In the genomic region with DNA sequence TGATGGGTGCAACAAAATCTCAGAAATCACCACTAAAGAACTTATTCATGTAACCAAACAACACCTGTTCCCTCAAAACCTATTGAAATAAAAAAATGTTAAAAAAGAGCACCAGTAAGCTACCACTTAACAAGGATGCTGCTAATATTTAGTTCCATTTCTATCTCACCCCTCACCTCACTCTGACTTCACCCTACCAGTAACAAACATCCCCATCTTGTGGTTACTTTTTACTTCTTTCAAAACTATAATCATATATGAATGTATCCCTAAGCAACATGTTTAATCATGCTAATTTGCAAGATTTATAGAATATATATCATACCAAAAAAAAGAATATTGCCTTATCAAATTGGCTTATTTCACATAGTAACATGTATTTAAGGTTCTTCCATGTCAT, we compare ENCODE assay signal across 20 cellular contexts.
"Had no signal": no experiment of that assay in that cellular context is flagged by ENCODE, and none has a peak within 500 bp of the region (broad histone marks: within the 10 kb centered on the region; RNA-seq: fewer than 3 reads in every experiment).

No MANE protein-coding gene starts in this region.

- H3K27me3 ChIP-seq: adrenal gland, ascending aorta, brain microvascular endothelial cell, dorsolateral prefrontal cortex, esophagus muscularis mucosa, neural progenitor cell, right lobe of liver, testis, uterus had no signal

- ATAC-seq: lower lobe of right lung; right lobe of liver; stimulated activated memory B cell treated with anti-CD40 and anti-IgM and Interleukin-4, amounts not matched to agents 10 μg/mL and 1 μg/mL and 100 μg/mL, for 72 hours had no signal

- H3K9me3 ChIP-seq: adrenal gland, ascending aorta, esophagus muscularis mucosa, lower lobe of right lung, right lobe of liver, testis, uterus had no signal

- H3K4me2 ChIP-seq: neural progenitor cell, smooth muscle cell had no signal

- H3K9ac ChIP-seq: neural progenitor cell had no signal

- H3K4me3 ChIP-seq: adrenal gland, ascending aorta, dorsolateral prefrontal cortex, esophagus muscularis mucosa, lower lobe of right lung, neural progenitor cell, right lobe of liver, smooth muscle cell, testis, uterus had no signal

- DNase-seq: activated gamma-delta T cell treated with Interleukin-2 at 50 U/mL for 16 hours; activated T-cell treated with anti-CD3 and anti-CD28 coated beads, Interleukin-2, amount 50 U/mL, for 1 hour; adrenal gland; brain microvascular endothelial cell; central memory CD4-positive, alpha-beta T cell; dorsolateral prefrontal cortex; lower lobe of right lung; mesendoderm; naive B cell; posterior cingulate gyrus; right lobe of liver; stimulated activated CD4-positive, alpha-beta T cell treated with anti-CD3 and anti-CD28 coated beads, Interleukin-15, amount 100 ng/mL, for 24 hours; testis; trophoblast cell; uterus had no signal

- H2AFZ ChIP-seq: neural progenitor cell had no signal

- H3K36me3 ChIP-seq: adrenal gland, ascending aorta, brain microvascular endothelial cell, esophagus muscularis mucosa, lower lobe of right lung, neural progenitor cell, right lobe of liver, uterus had no signal

- H3K27ac ChIP-seq: adrenal gland, ascending aorta, brain microvascular endothelial cell, dorsolateral prefrontal cortex, esophagus muscularis mucosa, lower lobe of right lung, neural progenitor cell, right lobe of liver, testis, uterus had no signal

- H3K4me1 ChIP-seq: adrenal gland, ascending aorta, esophagus muscularis mucosa, lower lobe of right lung, neural progenitor cell, right lobe of liver, testis, uterus had no signal
